Comparison of ENCODE assay signal across 1 cellular context in the genomic region with DNA sequence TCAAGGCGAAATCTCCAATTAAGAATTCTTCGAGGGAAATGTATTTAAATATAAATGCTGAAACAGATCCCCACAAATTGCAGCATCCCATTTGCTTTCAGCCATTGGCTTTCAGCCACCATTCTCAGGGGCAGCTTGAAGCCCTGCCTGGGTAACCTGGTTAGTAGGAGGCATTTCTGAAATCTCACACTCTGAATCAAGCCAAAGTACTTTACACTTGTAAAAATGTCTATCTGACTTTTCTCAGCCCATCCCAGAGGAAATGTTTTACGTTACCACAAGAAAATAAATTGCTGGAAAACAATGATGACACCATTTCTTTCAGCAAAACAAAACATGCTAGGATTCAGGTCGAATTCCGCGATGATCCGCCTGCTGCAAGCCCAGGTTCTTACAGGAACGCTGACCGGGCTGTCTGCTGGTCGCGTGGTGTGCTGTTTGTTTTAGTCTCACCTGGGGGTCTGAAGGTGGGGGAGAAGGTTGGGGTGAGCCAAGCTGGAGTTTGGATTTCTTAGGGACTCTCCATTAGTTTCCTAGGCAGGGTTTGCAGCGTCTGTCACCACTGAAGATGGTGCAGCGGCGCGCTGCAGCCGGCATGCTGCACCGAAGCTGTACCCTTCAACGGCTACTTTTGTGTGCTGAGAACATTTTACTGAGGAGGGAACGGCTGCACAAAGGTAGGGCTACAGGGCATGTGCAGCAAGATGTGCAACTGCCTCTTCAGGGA.
TF ChIP-seq lines count a peak whose summit lies in the region.

No MANE protein-coding gene starts in this region.

TF ChIP-seq in HEK293, 187 proteins besides CTCF, POLR2A, EP300 and RAD21 (continued from another document):
- TF ChIP-seq, protein P1, sequence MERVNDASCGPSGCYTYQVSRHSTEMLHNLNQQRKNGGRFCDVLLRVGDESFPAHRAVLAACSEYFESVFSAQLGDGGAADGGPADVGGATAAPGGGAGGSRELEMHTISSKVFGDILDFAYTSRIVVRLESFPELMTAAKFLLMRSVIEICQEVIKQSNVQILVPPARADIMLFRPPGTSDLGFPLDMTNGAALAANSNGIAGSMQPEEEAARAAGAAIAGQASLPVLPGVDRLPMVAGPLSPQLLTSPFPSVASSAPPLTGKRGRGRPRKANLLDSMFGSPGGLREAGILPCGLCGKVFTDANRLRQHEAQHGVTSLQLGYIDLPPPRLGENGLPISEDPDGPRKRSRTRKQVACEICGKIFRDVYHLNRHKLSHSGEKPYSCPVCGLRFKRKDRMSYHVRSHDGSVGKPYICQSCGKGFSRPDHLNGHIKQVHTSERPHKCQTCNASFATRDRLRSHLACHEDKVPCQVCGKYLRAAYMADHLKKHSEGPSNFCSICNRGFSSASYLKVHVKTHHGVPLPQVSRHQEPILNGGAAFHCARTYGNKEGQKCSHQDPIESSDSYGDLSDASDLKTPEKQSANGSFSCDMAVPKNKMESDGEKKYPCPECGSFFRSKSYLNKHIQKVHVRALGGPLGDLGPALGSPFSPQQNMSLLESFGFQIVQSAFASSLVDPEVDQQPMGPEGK (tag by site-specific recombination; IDR thresholded peaks at IDR 0.05), result no peak
- TF ChIP-seq ZNF544 (tag by site-specific recombination; IDR thresholded peaks at IDR 0.05) (no peak), ZNF16 (tag by site-specific recombination; IDR thresholded peaks at IDR 0.05; ENCODE audit: low read depth) (no peak), ZFP37 (tag by site-specific recombination; IDR thresholded peaks at IDR 0.05) (no peak), ZIC2 (tag by site-specific recombination; IDR thresholded peaks at IDR 0.05) (peak; percentile 38), TRIM28 (IDR thresholded peaks at IDR 0.05; ENCODE audit: borderline replicate concordance, low read length) (no peak), ZNF341 (tag by site-specific recombination; IDR thresholded peaks at IDR 0.05; ENCODE audit: low read depth) (no peak), FEZF1 (tag by site-specific recombination; IDR thresholded peaks at IDR 0.05) (no peak), OVOL3 (tag by site-specific recombination; IDR thresholded peaks at IDR 0.05) (no peak)
